35 cellular contexts compared by ENCODE assay signal in the genomic region with DNA sequence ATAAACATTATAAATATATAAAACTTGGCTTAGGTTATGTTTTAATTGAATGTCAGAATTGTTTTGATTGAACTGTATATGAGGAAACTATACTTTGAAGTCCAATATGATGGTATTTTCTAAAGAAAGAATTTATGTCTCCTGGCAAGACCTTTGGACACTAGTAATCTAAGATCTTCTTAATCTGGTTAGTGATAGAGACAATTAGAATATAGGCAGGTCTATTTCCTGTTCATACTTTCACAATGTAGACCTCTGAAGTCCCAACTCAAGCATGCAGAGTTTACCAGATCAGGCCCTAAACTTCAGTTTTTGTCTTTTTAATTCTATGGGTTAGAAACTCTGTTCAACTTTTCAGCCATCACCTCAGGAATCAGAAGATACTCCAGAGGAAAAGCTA.
"Had no signal": no experiment of that assay in that cellular context is flagged by ENCODE, and none has a peak within 500 bp of the region (broad histone marks: within the 10 kb centered on the region; RNA-seq: fewer than 3 reads in every experiment).

No MANE protein-coding gene starts in this region.

- H3K27me3 ChIP-seq: adrenal gland, ascending aorta, body of pancreas, brain microvascular endothelial cell, breast epithelium, cardiac muscle cell had no signal

- FAIRE-seq: astrocyte, bronchial epithelial cell had no signal

- H3K36me3 ChIP-seq: adrenal gland had no signal

- DNase-seq: activated effector memory CD4-positive, alpha-beta T cell treated with anti-CD3 and anti-CD28 coated beads, Interleukin-2, amount 50 U/mL, for 16 hours; activated effector memory CD4-positive, alpha-beta T cell treated with Interleukin-2 at 50 U/mL for 16 hours; activated gamma-delta T cell; activated gamma-delta T cell treated with Interleukin-2 at 50 U/mL for 16 hours; activated naive CD4-positive, alpha-beta T cell; activated naive CD4-positive, alpha-beta T cell treated with anti-CD3 and anti-CD28 coated beads for 36 hours; activated naive CD4-positive, alpha-beta T cell treated with anti-CD3 and anti-CD28 coated beads, Interleukin-2, amount 10 ng/mL, durations not matched to agents 7 days and 5 days; activated naive CD4-positive, alpha-beta T cell treated with anti-CD3 and anti-CD28 coated beads, Interleukin-2, amount 50 U/mL, for 16 hours; activated naive CD4-positive, alpha-beta T cell treated with Interleukin-2 at 50 U/mL for 16 hours; activated naive CD8-positive, alpha-beta T cell treated with anti-CD3 and anti-CD28 coated beads for 36 hours; activated naive CD8-positive, alpha-beta T cell treated with anti-CD3 and anti-CD28 coated beads, Interleukin-2, amount 10 ng/mL, durations not matched to agents 7 days and 5 days; activated naive CD8-positive, alpha-beta T cell treated with anti-CD3 and anti-CD28 coated beads, Interleukin-2, amount 50 U/mL, for 24 hours; activated T-cell treated with anti-CD3 and anti-CD28 coated beads for 4 hours; activated T-cell treated with anti-CD3 and anti-CD28 coated beads, Interleukin-2, amount 50 U/mL, for 1 hour; activated T-cell treated with anti-CD3 and anti-CD28 coated beads, Interleukin-2, amount 50 U/mL, for 24 hours; activated T-cell treated with anti-CD3 and anti-CD28 coated beads, Interleukin-2, amount 50 U/mL, for 4 hours; activated T-cell treated with anti-CD3 and anti-CD28 coated beads, Interleukin-2, amount 50 U/mL, for 48 hours; activated T-cell treated with anti-CD3 and anti-CD28 coated beads, Interleukin-2, amount 50 U/mL, for 72 hours; adrenal gland; amniotic stem cell; amygdala; anterior cingulate cortex; aorta; body of pancreas; brain microvascular endothelial cell; caudate nucleus; central memory CD4-positive, alpha-beta T cell; cerebellar nuclear complex had no signal

- H3K9me3 ChIP-seq: adrenal gland, ascending aorta, body of pancreas, breast epithelium had no signal

- ATAC-seq: activated naive CD4-positive, alpha-beta T cell treated with anti-CD3 and anti-CD28 coated beads, Interleukin-2, amount 50 U/mL, for 72 hours; activated naive CD8-positive, alpha-beta T cell treated with anti-CD3 and anti-CD28 coated beads, Interleukin-2, amount 50 U/mL, for 24 hours; activated T-cell treated with anti-CD3 and anti-CD28 coated beads, Interleukin-2, amount 50 U/mL, for 4 hours; activated T-cell treated with anti-CD3 and anti-CD28 coated beads, Interleukin-2, amount 50 U/mL, for 72 hours; activated T-helper 17 cell treated with anti-CD3 and anti-CD28 coated beads, Interleukin-2, amount 50 U/mL, for 72 hours; body of pancreas had no signal

- H3K27ac ChIP-seq: adrenal gland, ascending aorta, body of pancreas, brain microvascular endothelial cell, breast epithelium, cardiac muscle cell had no signal

- H3K4me1 ChIP-seq: ascending aorta, breast epithelium had no signal

- H3K4me3 ChIP-seq: adrenal gland, ascending aorta, body of pancreas, breast epithelium, cardiac muscle cell had no signal
